20 cellular contexts compared by ENCODE assay signal in genomic region chr3:21377366-21377765, GRCh38.
A peak's percentile ranks its signal among the peaks of the same experiment; 100 is the strongest.
DNase-seq lines count a peak whose midpoint lies in the region; FAIRE-seq and TF ChIP-seq lines count a peak whose summit lies in the region.
"Had no signal": no experiment of that assay in that cellular context is flagged by ENCODE, and none has a peak within 500 bp of the region (broad histone marks: within the 10 kb centered on the region; RNA-seq: fewer than 3 reads in every experiment).

No MANE protein-coding gene starts in this region.

- peaks cover 7% of the 10 kb centered on the region for H3F3A ChIP-seq in smooth muscle cell (ENCODE audit: low read depth)

- POLR2A ChIA-PET in H1 (lab: Charles Lee; ENCODE audit: partially characterized antibody), result no interaction called here
- POLR2A ChIA-PET in activated CD4-positive, alpha-beta memory T cell treated with anti-CD3 and anti-CD28 coated beads, Interleukin-2, amount 10 ng/mL, durations not matched to agents 7 days and 5 days (lab: Charles Lee), result no interaction called here

- no peak overlapping the region for H2BK20ac ChIP-seq in H1 (ENCODE audit: low read length)

- no peak for TF ChIP-seq POLR2A in H1 (IDR thresholded peaks at IDR 0.05; ENCODE audit: control extremely low read depth in 1 of 2, low read depth in 2 of 2, low read length in 2 of 2)

- H4K20me1 ChIP-seq in H1 (replicated peaks in 1 of 2; ENCODE audit: control insufficient read depth in 1 of 2, insufficient read depth in 2 of 2, low read length in 2 of 2), result no peaks in the 10 kb centered on the region
- H4K20me1 ChIP-seq in smooth muscle cell (ENCODE audit: low read depth), result no peaks in the 10 kb centered on the region
- H4K20me1 ChIP-seq: BLaER1 treated with 17β-estradiol and CSF1 and Interleukin-3, amounts not matched to agents 10 nM and 100 nM had no signal

- no peaks in the 10 kb centered on the region for H3K27me3 Mint-ChIP-seq in activated CD4-positive, alpha-beta memory T cell treated with anti-CD3 and anti-CD28 coated beads, Interleukin-2, amount 10 ng/mL, durations not matched to agents 7 days and 5 days
- H3K27me3 Mint-ChIP-seq: B cell had no signal

- no peak for TF ChIP-seq RAD21 in H1 (IDR thresholded peaks at IDR 0.05 in 1 of 2, conservative IDR thresholded peaks at IDR 0.05 in 1 of 2; ENCODE audit: low read depth in 2 of 2, low read length in 2 of 2)

- no peak overlapping the region for H2AK5ac ChIP-seq in H1 (ENCODE audit: low read depth, low read length)

- no peak overlapping the region for H2BK120ac ChIP-seq in H1 (replicated peaks; ENCODE audit: low read depth, low read length)

- no peaks in the 10 kb centered on the region for H3K79me1 ChIP-seq in H1 (ENCODE audit: low read depth, low read length)

- no peak overlapping the region for H4K8ac ChIP-seq in H1 (ENCODE audit: extremely low read depth, insufficient read depth, low read length)

- H2BK5ac ChIP-seq in H1 (ENCODE audit: low read depth, low read length), result 0 out of 2 replicates have a peak overlapping the region, but pooled peaks have one; percentile 61

- DNase-seq in AG09319 (ENCODE audit: extremely low read depth, low read depth) (peak; percentile 47), H1 (ENCODE audit: low read depth in 1 of 2, low spot score in 2 of 2) (no peak), fibroblast of mammary gland (ENCODE audit: low read depth) (peak; percentile 46), kidney tubule cell (ENCODE audit: low spot score) (peak; percentile 28), smooth muscle cell (lab: John Stamatoyannopoulos, UW; ENCODE audit: unreplicated experiment) (no peak), cerebellum (ENCODE audit: low spot score) (no peak)
- no peak for DNase-seq in activated CD4-positive, alpha-beta memory T cell treated with anti-CD3 and anti-CD28 coated beads, Interleukin-2, amount 10 ng/mL, durations not matched to agents 7 days and 5 days
- DNase-seq in stimulated activated CD4-positive, alpha-beta T cell treated with anti-CD3 and anti-CD28 coated beads, Interleukin-12 subunit alpha, Interleukin-12 subunit beta, amount 100 ng/mL, for 4 hours, result no peak
- DNase-seq: Calu3; CD8-positive, alpha-beta T cell; DND-41; EL; GOT3 had no signal

- H3K36me3 ChIP-seq in H1 (ENCODE audit: control insufficient read depth in 2 of 4, insufficient read depth in 4 of 4, low read length in 3 of 4) (no peaks in the 10 kb centered on the region), smooth muscle cell (ENCODE audit: low read depth) (no peaks in the 10 kb centered on the region)
- H3K36me3 ChIP-seq: BLaER1 treated with 17β-estradiol and CSF1 and Interleukin-3, amounts not matched to agents 10 nM and 100 nM had no signal

- no peak overlapping the region for H4K5ac ChIP-seq in H1 (ENCODE audit: insufficient read length, low read depth, low read length)

- peaks cover 5% of the 10 kb centered on the region for H3K9me3 Mint-ChIP-seq in activated CD4-positive, alpha-beta memory T cell treated with anti-CD3 and anti-CD28 coated beads, Interleukin-2, amount 10 ng/mL, durations not matched to agents 7 days and 5 days
- H3K9me3 Mint-ChIP-seq: CD8-positive, alpha-beta T cell; H9 had no signal

- no peak for TF ChIP-seq CTCF in AG09319 (IDR thresholded peaks at IDR 0.05; ENCODE audit: low read depth, low read length)
- TF ChIP-seq CTCF in H1 (IDR thresholded peaks at IDR 0.05; ENCODE audit: control extremely low read depth in 1 of 3, insufficient read depth in 1 of 3, low read depth in 1 of 3, low read length in 3 of 3), result no peak
- TF ChIP-seq CTCF in fibroblast of mammary gland (conservative IDR thresholded peaks at IDR 0.05; ENCODE audit: control insufficient read depth, insufficient read depth, low read depth, low read length), result no peak
- TF ChIP-seq CTCF in smooth muscle cell (IDR thresholded peaks at IDR 0.05; ENCODE audit: borderline replicate concordance, insufficient read depth, poor library complexity, severe bottlenecking), result no peak

- TF ChIP-seq EP300 in H1 (IDR thresholded peaks at IDR 0.05; ENCODE audit: borderline replicate concordance in 1 of 2, low read depth in 2 of 2, low read length in 2 of 2), result no peak

- H3K14ac ChIP-seq in H1 (ENCODE audit: insufficient read length), result no peak overlapping the region

- no peak overlapping the region for H2BK15ac ChIP-seq in H1 (ENCODE audit: low read length)

- H3K4me1 Mint-ChIP-seq in activated CD4-positive, alpha-beta memory T cell treated with anti-CD3 and anti-CD28 coated beads, Interleukin-2, amount 10 ng/mL, durations not matched to agents 7 days and 5 days, result no peaks in the 10 kb centered on the region
- H3K4me1 Mint-ChIP-seq: B cell had no signal

- H3K9me3 ChIP-seq in H1 (ENCODE audit: insufficient read depth in 2 of 2, low read depth in 1 of 2, low read length in 1 of 2) (no peaks in the 10 kb centered on the region), smooth muscle cell (replicated peaks; ENCODE audit: low read depth) (no peaks in the 10 kb centered on the region)
- H3K9me3 ChIP-seq: A549; BLaER1 treated with 17β-estradiol and CSF1 and Interleukin-3, amounts not matched to agents 10 nM and 100 nM had no signal

- H3K4me3 ChIP-seq in H1 (ENCODE audit: extremely low read depth in 1 of 4, insufficient read depth in 2 of 4, low read depth in 3 of 4, low read length in 4 of 4), result no peak overlapping the region
- H3K4me3 ChIP-seq in fibroblast of mammary gland (ENCODE audit: control insufficient read depth, low read depth, low read length), result no peak overlapping the region
- no peak overlapping the region for H3K4me3 ChIP-seq in smooth muscle cell
- H3K4me3 ChIP-seq: A549; BLaER1 treated with 17β-estradiol and CSF1 and Interleukin-3, amounts not matched to agents 10 nM and 100 nM; GM12878 had no signal

- H3K27ac ChIP-seq in H1 (ENCODE audit: low read depth, low read length) (no peak overlapping the region), smooth muscle cell (ENCODE audit: low read depth) (no peak overlapping the region)
- H3K27ac ChIP-seq: 22Rv1; A549; BLaER1 treated with 17β-estradiol and CSF1 and Interleukin-3, amounts not matched to agents 10 nM and 100 nM had no signal

- H3K27ac Mint-ChIP-seq in activated CD4-positive, alpha-beta memory T cell treated with anti-CD3 and anti-CD28 coated beads, Interleukin-2, amount 10 ng/mL, durations not matched to agents 7 days and 5 days, result no peak overlapping the region
- H3K27ac Mint-ChIP-seq: B cell; CD8-positive, alpha-beta T cell had no signal

- no peaks in the 10 kb centered on the region for H3K36me3 Mint-ChIP-seq in activated CD4-positive, alpha-beta memory T cell treated with anti-CD3 and anti-CD28 coated beads, Interleukin-2, amount 10 ng/mL, durations not matched to agents 7 days and 5 days (ENCODE audit: low read depth)
- H3K36me3 Mint-ChIP-seq: CD8-positive, alpha-beta T cell had no signal

- H3K4me1 ChIP-seq in H1 (replicated peaks in 1 of 4; ENCODE audit: control insufficient read depth in 3 of 4, insufficient read depth in 4 of 4, low read length in 3 of 4) (no peaks in the 10 kb centered on the region), smooth muscle cell (ENCODE audit: low read depth) (peaks cover 11% of the 10 kb centered on the region)
- H3K4me1 ChIP-seq: A549 had no signal

- no peak overlapping the region for H4K91ac ChIP-seq in H1 (replicated peaks; ENCODE audit: insufficient read length, low read length)

- no peak overlapping the region for H3K56ac ChIP-seq in H1 (replicated peaks; ENCODE audit: insufficient read length, low read depth, low read length)

- FAIRE-seq in H1 (lab: Jason Lieb, UNC), result no peak
- FAIRE-seq: A549, GM12878, HTR-8/SVneo had no signal

- no peaks in the 10 kb centered on the region for H3K27me3 ChIP-seq in H1 (replicated peaks in 1 of 4; ENCODE audit: control insufficient read depth in 3 of 4, extremely low read depth in 1 of 4, insufficient read depth in 3 of 4, low read length in 3 of 4)
- H3K27me3 ChIP-seq in smooth muscle cell (ENCODE audit: low read depth), result no peaks in the 10 kb centered on the region
- H3K27me3 ChIP-seq: BLaER1 treated with 17β-estradiol and CSF1 and Interleukin-3, amounts not matched to agents 10 nM and 100 nM had no signal

- no peak overlapping the region for H2BK12ac ChIP-seq in H1 (ENCODE audit: low read depth, low read length)

- H2AFZ ChIP-seq in H1 (ENCODE audit: low read length) (no peak overlapping the region), smooth muscle cell (ENCODE audit: low read depth) (no peak overlapping the region)

- H3K4ac ChIP-seq in H1 (replicated peaks; ENCODE audit: insufficient read length, low read depth, low read length), result no peak overlapping the region

- no peak overlapping the region for H3K23ac ChIP-seq in H1 (ENCODE audit: insufficient read length)

- H3K79me2 ChIP-seq in H1 (ENCODE audit: control insufficient read depth in 1 of 2, insufficient read depth in 2 of 2, low read length in 2 of 2) (no peaks in the 10 kb centered on the region), smooth muscle cell (ENCODE audit: low read depth) (no peaks in the 10 kb centered on the region)

- H3K9ac ChIP-seq in H1 (replicated peaks in 1 of 4; ENCODE audit: extremely low read depth in 1 of 4, low read depth in 3 of 4, low read length in 3 of 4) (no peak overlapping the region), smooth muscle cell (ENCODE audit: low read depth) (no peak overlapping the region)
- H3K9ac ChIP-seq: BLaER1 treated with 17β-estradiol and CSF1 and Interleukin-3, amounts not matched to agents 10 nM and 100 nM had no signal

- H3K4me2 ChIP-seq in H1 (ENCODE audit: insufficient read depth in 1 of 2, low read depth in 2 of 2, low read length in 2 of 2) (no peak overlapping the region), smooth muscle cell (no peak overlapping the region)
- H3K4me2 ChIP-seq: A549; BLaER1 treated with 17β-estradiol and CSF1 and Interleukin-3, amounts not matched to agents 10 nM and 100 nM had no signal

- H3K18ac ChIP-seq in H1 (ENCODE audit: extremely low read depth, low read length), result no peak overlapping the region

- no peak overlapping the region for H3K4me3 Mint-ChIP-seq in activated CD4-positive, alpha-beta memory T cell treated with anti-CD3 and anti-CD28 coated beads, Interleukin-2, amount 10 ng/mL, durations not matched to agents 7 days and 5 days
- H3K4me3 Mint-ChIP-seq: B cell; CD8-positive, alpha-beta T cell; H9 had no signal

- no peaks in the 10 kb centered on the region for H3K23me2 ChIP-seq in H1 (ENCODE audit: low read depth, low read length)

- CTCF ChIA-PET in H1 (lab: Charles Lee; ENCODE audit: partially characterized antibody), result no interaction called here
- CTCF ChIA-PET in activated CD4-positive, alpha-beta memory T cell treated with anti-CD3 and anti-CD28 coated beads, Interleukin-2, amount 10 ng/mL, durations not matched to agents 7 days and 5 days (lab: Charles Lee), result no interaction called here

TF ChIP-seq in H1, 55 proteins besides CTCF, POLR2A, EP300 and RAD21:
- TF ChIP-seq BACH1 (IDR thresholded peaks at IDR 0.05; ENCODE audit: low read length), result no peak
- TF ChIP-seq RBBP5 (IDR thresholded peaks at IDR 0.05; ENCODE audit: borderline replicate concordance, low read depth, low read length), result no peak

Comparison
In these comparisons a context has a peak if more than half of its experiments do, and no peak if none do; other contexts are left out.
1. DNase-seq: peak in AG09319 (single experiment), fibroblast of mammary gland (single experiment) and kidney tubule cell (single experiment); none in H1 (0 of 2), activated CD4-positive, alpha-beta memory T cell treated with anti-CD3 and anti-CD28 coated beads, Interleukin-2, amount 10 ng/mL, durations not matched to agents 7 days and 5 days (single experiment), smooth muscle cell (single experiment), cerebellum (single experiment) and stimulated activated CD4-positive, alpha-beta T cell treated with anti-CD3 and anti-CD28 coated beads, Interleukin-12 subunit alpha, Interleukin-12 subunit beta, amount 100 ng/mL, for 4 hours (single experiment).